ENCODE assay signal across 1 cellular context in the genomic region with DNA sequence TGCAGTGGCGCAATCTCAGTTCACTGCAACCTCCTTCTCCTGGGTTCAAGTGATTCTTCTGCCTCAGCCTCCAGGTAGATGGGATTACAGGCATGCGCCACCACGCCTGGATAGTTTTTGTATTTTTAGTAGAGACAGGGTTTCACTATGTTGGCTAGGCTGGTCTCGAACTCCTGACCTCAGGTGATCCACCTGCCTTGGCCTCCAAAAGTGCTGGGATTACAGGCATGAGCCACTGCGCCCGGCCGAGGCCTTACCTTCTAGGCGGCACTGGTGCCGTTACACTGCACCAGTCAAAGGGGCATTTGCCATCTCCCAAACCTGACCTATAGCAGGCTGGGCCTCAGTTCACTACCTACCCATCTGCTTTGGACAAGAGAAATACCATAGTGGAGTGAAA.
TF ChIP-seq lines count a peak whose summit lies in the region.
"Not testable (repeated sequence)": the region's sequence is repeated elsewhere in the genome, so short reads cannot be mapped to it uniquely, and the experiment has no call there.

No MANE protein-coding gene starts in this region.

TF ChIP-seq in K562, 482 proteins besides CTCF, POLR2A, EP300 and RAD21:
- TF ChIP-seq CEBPG (CRISPR knock-in tag; IDR thresholded peaks at IDR 0.05), result not testable (repeated sequence)
- TF ChIP-seq CEBPG (tag; conservative IDR thresholded peaks at IDR 0.05 in 1 of 2, IDR thresholded peaks at IDR 0.05 in 1 of 2), result 0 out of 4 replicates have a peak, but pooled peaks of 1 of the 2 experiments have one; percentile 23
